Comparison of ENCODE assay signal across 8 cellular contexts in genomic region chr12:31324845-31325523, GRCh38. TPM values are rescaled to one million over a fixed set of nuclear protein-coding genes. Genes with fewer than 3 reads are reported as not detected.
DNase-seq lines count a peak whose midpoint lies in the region; ATAC-seq and TF ChIP-seq lines count a peak whose summit lies in the region.

No MANE protein-coding gene starts in this region.

- H3K9ac ChIP-seq in PC-3 (ENCODE audit: low read length) (peak overlapping the region; percentile 98), neural progenitor cell (peak overlapping the region; percentile 85), subcutaneous abdominal adipose tissue (ENCODE audit: low read length in 5 of 5) (peak overlapping the region; percentile 56 to 82 (median 78))

- POLR2A ChIA-PET in PC-3 (lab: Charles Lee; ENCODE audit: unreplicated experiment) = no interaction called here

- H3K27ac ChIP-seq in PC-3 (ENCODE audit: low read length) = peak overlapping the region; percentile 70
- peak overlapping the region; percentile 93 for H3K27ac ChIP-seq in neural progenitor cell
- peak overlapping the region; percentile 57 for H3K27ac ChIP-seq in subcutaneous abdominal adipose tissue (ENCODE audit: low read depth, low read length)

- H3K79me2 ChIP-seq in PC-3 (ENCODE audit: low read length) = peaks cover 60% of the 10 kb centered on the region
- peaks cover 68% of the 10 kb centered on the region for H3K79me2 ChIP-seq in neural progenitor cell (ENCODE audit: low read depth)

- peak; percentile 9 for ATAC-seq in HG03108 (IDR thresholded peaks at IDR 0.05; ENCODE audit: unreplicated experiment)
- peak; percentile 20 for ATAC-seq in PC-3
- ATAC-seq in activated T-helper 17 cell treated with anti-CD3 and anti-CD28 coated beads, Interleukin-2, amount 50 U/mL, for 72 hours (replicated peaks) = no peak
- no peak for ATAC-seq in GM18858 (IDR thresholded peaks at IDR 0.05; ENCODE audit: unreplicated experiment)

- H4K20me1 ChIP-seq in PC-3 (ENCODE audit: low read length) = peaks cover 38% of the 10 kb centered on the region
- H4K20me1 ChIP-seq in neural progenitor cell (ENCODE audit: low read depth) = peaks cover 52% of the 10 kb centered on the region

- intact Hi-C loops in PC-3 (cut with micrococcal nuclease) = no loop called here

- H3K27ac Mint-ChIP-seq in activated T-helper 17 cell treated with anti-CD3 and anti-CD28 coated beads, Interleukin-2, amount 50 U/mL, for 72 hours = peak overlapping the region; percentile 97
- H3K27ac Mint-ChIP-seq in neural progenitor cell = peak overlapping the region; percentile 87

- no peaks in the 10 kb centered on the region for H3F3A ChIP-seq in PC-3 (ENCODE audit: low read length, unreplicated experiment)
- H3F3A ChIP-seq in neural progenitor cell (ENCODE audit: low read depth) = peaks cover 21% of the 10 kb centered on the region

- H3K4me3 Mint-ChIP-seq in activated T-helper 17 cell treated with anti-CD3 and anti-CD28 coated beads, Interleukin-2, amount 50 U/mL, for 72 hours = peak overlapping the region; percentile 93
- peak overlapping the region; percentile 100 for H3K4me3 Mint-ChIP-seq in neural progenitor cell

- H2AFZ ChIP-seq in PC-3 (ENCODE audit: low read length) = peak overlapping the region; percentile 50
- H2AFZ ChIP-seq in neural progenitor cell (replicated peaks) = no peak overlapping the region

- TF ChIP-seq CTCF in PC-3 (conservative IDR thresholded peaks at IDR 0.05; ENCODE audit: low read depth, low read length) (no peak), fibroblast of the aortic adventitia (IDR thresholded peaks at IDR 0.05; ENCODE audit: insufficient read depth, low read length) (no peak), neural progenitor cell (IDR thresholded peaks at IDR 0.05) (no peak)

- H3K9me2 ChIP-seq in PC-3 (replicated peaks; ENCODE audit: low read length) = no peaks in the 10 kb centered on the region

- CTCF ChIA-PET in PC-3 (lab: Charles Lee) = no interaction called here

- H3K36me3 Mint-ChIP-seq in activated T-helper 17 cell treated with anti-CD3 and anti-CD28 coated beads, Interleukin-2, amount 50 U/mL, for 72 hours (ENCODE audit: low read depth) = peaks cover 63% of the 10 kb centered on the region
- peaks cover 6% of the 10 kb centered on the region for H3K36me3 Mint-ChIP-seq in neural progenitor cell

- no peaks in the 10 kb centered on the region for H3K9me3 Mint-ChIP-seq in activated T-helper 17 cell treated with anti-CD3 and anti-CD28 coated beads, Interleukin-2, amount 50 U/mL, for 72 hours
- no peaks in the 10 kb centered on the region for H3K9me3 Mint-ChIP-seq in neural progenitor cell

- H3K27me3 ChIP-seq in PC-3 (ENCODE audit: low read length) = no peaks in the 10 kb centered on the region
- no peaks in the 10 kb centered on the region for H3K27me3 ChIP-seq in neural progenitor cell
- H3K27me3 ChIP-seq in subcutaneous abdominal adipose tissue (ENCODE audit: control insufficient read depth in 5 of 5, insufficient read depth in 4 of 5, low read length in 5 of 5) = no peaks in the 10 kb centered on the region

- peaks cover 22% of the 10 kb centered on the region for H3K4me1 Mint-ChIP-seq in activated T-helper 17 cell treated with anti-CD3 and anti-CD28 coated beads, Interleukin-2, amount 50 U/mL, for 72 hours
- peaks cover 37% of the 10 kb centered on the region for H3K4me1 Mint-ChIP-seq in neural progenitor cell

- peaks cover 25% of the 10 kb centered on the region for H3K4me1 ChIP-seq in PC-3 (ENCODE audit: insufficient read depth, low read length)
- H3K4me1 ChIP-seq in neural progenitor cell = peaks cover 40% of the 10 kb centered on the region
- peaks cover 0 to 39% (median 26%) of the 10 kb centered on the region in 5 donors for H3K4me1 ChIP-seq in subcutaneous abdominal adipose tissue (ENCODE audit: control insufficient read depth in 5 of 5, insufficient read depth in 5 of 5, low read length in 5 of 5)

- H3K36me3 ChIP-seq in PC-3 (ENCODE audit: low read depth, low read length) (no peaks in the 10 kb centered on the region), neural progenitor cell (no peaks in the 10 kb centered on the region), subcutaneous abdominal adipose tissue (ENCODE audit: control insufficient read depth in 5 of 5, insufficient read depth in 5 of 5, low read length in 5 of 5) (no peaks in the 10 kb centered on the region)

- BruUV-seq in PC-3 (replicated peaks; lab: Mats Ljungman, UMichigan) = TSS peak; percentile 82

- peak overlapping the region; percentile 84 for H3K4me3 ChIP-seq in GM08714 (ENCODE audit: low read length)
- H3K4me3 ChIP-seq in PC-3 (ENCODE audit: low read length) = peak overlapping the region; percentile 100
- H3K4me3 ChIP-seq in fibroblast of the aortic adventitia (ENCODE audit: low read depth, low read length) = peak overlapping the region; percentile 91
- peak overlapping the region; percentile 85 for H3K4me3 ChIP-seq in neural progenitor cell
- H3K4me3 ChIP-seq in subcutaneous abdominal adipose tissue (ENCODE audit: low read depth in 1 of 5, low read length in 5 of 5) = peak overlapping the region; percentile 57 to 93 (median 86)

- H3K9me3 ChIP-seq in PC-3 (ENCODE audit: low read length) (no peaks in the 10 kb centered on the region), neural progenitor cell (ENCODE audit: low read depth) (no peaks in the 10 kb centered on the region), subcutaneous abdominal adipose tissue (ENCODE audit: control insufficient read depth in 5 of 5, low read length in 5 of 5) (no peaks in the 10 kb centered on the region)

- peak overlapping the region; percentile 89 for H3K4me2 ChIP-seq in PC-3 (ENCODE audit: low read length)
- peak overlapping the region; percentile 90 for H3K4me2 ChIP-seq in neural progenitor cell

- peak; percentile 47 for DNase-seq in PC-3
- peak; percentile 56 for DNase-seq in fibroblast of the aortic adventitia (ENCODE audit: low read depth)
- DNase-seq in neural progenitor cell (ENCODE audit: low spot score) = peak; percentile 72

- H3K27me3 Mint-ChIP-seq in activated T-helper 17 cell treated with anti-CD3 and anti-CD28 coated beads, Interleukin-2, amount 50 U/mL, for 72 hours = no peaks in the 10 kb centered on the region
- peaks cover 8% of the 10 kb centered on the region for H3K27me3 Mint-ChIP-seq in neural progenitor cell (ENCODE audit: insufficient read depth, low read depth)

RNA-seq across cellular contexts. Expression of gene SINHCAF, which starts 1.0 kb away (rescaled TPM):
- total RNA-seq in PC-3 (2014; rRNA removed) (32.0 and 32.3 TPM in 2 replicates), fibroblast of the aortic adventitia (ENCODE audit: low replicate concordance) (4.4 and 14.9 TPM in 2 replicates), neural progenitor cell (ENCODE audit: low replicate concordance) (432 and 1,260 TPM in 2 replicates)
- 100 to 1,000 TPM; 160 to 222 TPM for total RNA-seq in activated T-helper 17 cell treated with anti-CD3 and anti-CD28 coated beads, Interleukin-2, amount 50 U/mL, for 72 hours

Comparison
In these comparisons a context has a peak if more than half of its experiments do, and no peak if none do; other contexts are left out.
1. ATAC-seq: peak in HG03108 (single experiment) and PC-3 (single experiment); none in activated T-helper 17 cell treated with anti-CD3 and anti-CD28 coated beads, Interleukin-2, amount 50 U/mL, for 72 hours (single experiment) and GM18858 (single experiment).
2. Peak in every context shown above with its lines, with median percentiles within 50 percentile points of each other: H3K4me3 ChIP-seq, DNase-seq, H3K27ac ChIP-seq and H3K9ac ChIP-seq.